In genomic region chr7:151745090-151745638, GRCh38 we compare ENCODE assay signal across 1 cellular context.
A peak's percentile ranks its signal among the peaks of the same experiment; 100 is the strongest.
TF ChIP-seq lines count a peak whose summit lies in the region.

No MANE protein-coding gene starts in this region.

TF ChIP-seq in HepG2, 621 proteins besides CTCF, POLR2A, EP300 and RAD21 (continued from another document and continues in another):
- TF ChIP-seq, protein P1, sequence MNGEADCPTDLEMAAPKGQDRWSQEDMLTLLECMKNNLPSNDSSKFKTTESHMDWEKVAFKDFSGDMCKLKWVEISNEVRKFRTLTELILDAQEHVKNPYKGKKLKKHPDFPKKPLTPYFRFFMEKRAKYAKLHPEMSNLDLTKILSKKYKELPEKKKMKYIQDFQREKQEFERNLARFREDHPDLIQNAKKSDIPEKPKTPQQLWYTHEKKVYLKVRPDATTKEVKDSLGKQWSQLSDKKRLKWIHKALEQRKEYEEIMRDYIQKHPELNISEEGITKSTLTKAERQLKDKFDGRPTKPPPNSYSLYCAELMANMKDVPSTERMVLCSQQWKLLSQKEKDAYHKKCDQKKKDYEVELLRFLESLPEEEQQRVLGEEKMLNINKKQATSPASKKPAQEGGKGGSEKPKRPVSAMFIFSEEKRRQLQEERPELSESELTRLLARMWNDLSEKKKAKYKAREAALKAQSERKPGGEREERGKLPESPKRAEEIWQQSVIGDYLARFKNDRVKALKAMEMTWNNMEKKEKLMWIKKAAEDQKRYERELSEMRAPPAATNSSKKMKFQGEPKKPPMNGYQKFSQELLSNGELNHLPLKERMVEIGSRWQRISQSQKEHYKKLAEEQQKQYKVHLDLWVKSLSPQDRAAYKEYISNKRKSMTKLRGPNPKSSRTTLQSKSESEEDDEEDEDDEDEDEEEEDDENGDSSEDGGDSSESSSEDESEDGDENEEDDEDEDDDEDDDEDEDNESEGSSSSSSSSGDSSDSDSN (CRISPR knock-in tag; IDR thresholded peaks at IDR 0.05), result peak; percentile 74
- TF ChIP-seq DBP (CRISPR knock-in tag; IDR thresholded peaks at IDR 0.05; ENCODE audit: not compliant biosample characterization), result no peak
- 0 out of 2 replicates have a peak, but pooled peaks have one; percentile 78 for TF ChIP-seq ZNF468 (CRISPR knock-in tag; IDR thresholded peaks at IDR 0.05)
- 0 out of 2 replicates have a peak, but pooled peaks have one; percentile 29 for TF ChIP-seq GFI1 (CRISPR knock-in tag; IDR thresholded peaks at IDR 0.05; ENCODE audit: borderline replicate concordance)
- TF ChIP-seq ZKSCAN1 (IDR thresholded peaks at IDR 0.05; ENCODE audit: low read length), result no peak
- TF ChIP-seq FLYWCH1 (CRISPR knock-in tag; IDR thresholded peaks at IDR 0.05), result no peak
- TF ChIP-seq ZNF225 (CRISPR knock-in tag; IDR thresholded peaks at IDR 0.05), result peak; percentile 67; the same call in 1 of the 2 replicates
- TF ChIP-seq ZNF598 (CRISPR knock-in tag; IDR thresholded peaks at IDR 0.05; ENCODE audit: borderline replicate concordance), result no peak
- TF ChIP-seq ZNF556 (CRISPR knock-in tag; IDR thresholded peaks at IDR 0.05; ENCODE audit: borderline replicate concordance), result peak; percentile 82; the same call in 1 of the 2 replicates
- no peak for TF ChIP-seq PAF1 (CRISPR knock-in tag; IDR thresholded peaks at IDR 0.05)
- TF ChIP-seq ZSCAN21 (CRISPR knock-in tag; IDR thresholded peaks at IDR 0.05; ENCODE audit: borderline replicate concordance), result peak; percentile 86
- TF ChIP-seq RXRB (CRISPR knock-in tag; IDR thresholded peaks at IDR 0.05; ENCODE audit: borderline replicate concordance), result peak; percentile 91
- TF ChIP-seq ZNF3 (CRISPR knock-in tag; IDR thresholded peaks at IDR 0.05), result peak; percentile 82; the same call in 1 of the 2 replicates
- TF ChIP-seq AGO2 (optimal IDR thresholded peaks at IDR 0.05; ENCODE audit: low read depth, low read length), result no peak
- 0 out of 2 replicates have a peak, but pooled peaks have one; percentile 56 for TF ChIP-seq ZFP41 (CRISPR knock-in tag; IDR thresholded peaks at IDR 0.05; ENCODE audit: borderline replicate concordance)
- TF ChIP-seq, protein P2, sequence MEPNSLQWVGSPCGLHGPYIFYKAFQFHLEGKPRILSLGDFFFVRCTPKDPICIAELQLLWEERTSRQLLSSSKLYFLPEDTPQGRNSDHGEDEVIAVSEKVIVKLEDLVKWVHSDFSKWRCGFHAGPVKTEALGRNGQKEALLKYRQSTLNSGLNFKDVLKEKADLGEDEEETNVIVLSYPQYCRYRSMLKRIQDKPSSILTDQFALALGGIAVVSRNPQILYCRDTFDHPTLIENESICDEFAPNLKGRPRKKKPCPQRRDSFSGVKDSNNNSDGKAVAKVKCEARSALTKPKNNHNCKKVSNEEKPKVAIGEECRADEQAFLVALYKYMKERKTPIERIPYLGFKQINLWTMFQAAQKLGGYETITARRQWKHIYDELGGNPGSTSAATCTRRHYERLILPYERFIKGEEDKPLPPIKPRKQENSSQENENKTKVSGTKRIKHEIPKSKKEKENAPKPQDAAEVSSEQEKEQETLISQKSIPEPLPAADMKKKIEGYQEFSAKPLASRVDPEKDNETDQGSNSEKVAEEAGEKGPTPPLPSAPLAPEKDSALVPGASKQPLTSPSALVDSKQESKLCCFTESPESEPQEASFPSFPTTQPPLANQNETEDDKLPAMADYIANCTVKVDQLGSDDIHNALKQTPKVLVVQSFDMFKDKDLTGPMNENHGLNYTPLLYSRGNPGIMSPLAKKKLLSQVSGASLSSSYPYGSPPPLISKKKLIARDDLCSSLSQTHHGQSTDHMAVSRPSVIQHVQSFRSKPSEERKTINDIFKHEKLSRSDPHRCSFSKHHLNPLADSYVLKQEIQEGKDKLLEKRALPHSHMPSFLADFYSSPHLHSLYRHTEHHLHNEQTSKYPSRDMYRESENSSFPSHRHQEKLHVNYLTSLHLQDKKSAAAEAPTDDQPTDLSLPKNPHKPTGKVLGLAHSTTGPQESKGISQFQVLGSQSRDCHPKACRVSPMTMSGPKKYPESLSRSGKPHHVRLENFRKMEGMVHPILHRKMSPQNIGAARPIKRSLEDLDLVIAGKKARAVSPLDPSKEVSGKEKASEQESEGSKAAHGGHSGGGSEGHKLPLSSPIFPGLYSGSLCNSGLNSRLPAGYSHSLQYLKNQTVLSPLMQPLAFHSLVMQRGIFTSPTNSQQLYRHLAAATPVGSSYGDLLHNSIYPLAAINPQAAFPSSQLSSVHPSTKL (CRISPR knock-in tag; IDR thresholded peaks at IDR 0.05), result peak; percentile 100
- no peak for TF ChIP-seq ZNF773 (CRISPR knock-in tag; IDR thresholded peaks at IDR 0.05; ENCODE audit: borderline replicate concordance)
- TF ChIP-seq ISX (CRISPR knock-in tag; conservative IDR thresholded peaks at IDR 0.05), result no peak
- TF ChIP-seq SMARCC2 (IDR thresholded peaks at IDR 0.05), result no peak
- TF ChIP-seq, protein P3, sequence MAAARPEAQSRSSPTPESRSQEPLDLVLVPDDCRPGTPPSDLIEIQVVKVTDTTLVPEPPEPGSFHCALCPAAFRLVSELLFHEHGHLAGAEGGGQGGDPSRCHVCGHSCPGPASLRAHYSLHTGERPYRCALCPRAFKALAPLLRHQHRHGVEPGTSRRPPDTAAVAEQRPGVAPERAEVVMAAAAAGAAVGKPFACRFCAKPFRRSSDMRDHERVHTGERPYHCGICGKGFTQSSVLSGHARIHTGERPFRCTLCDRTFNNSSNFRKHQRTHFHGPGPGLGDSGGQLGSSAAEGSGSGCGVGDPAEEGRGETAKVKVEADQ (CRISPR knock-in tag; IDR thresholded peaks at IDR 0.05; ENCODE audit: borderline replicate concordance), result 0 out of 2 replicates have a peak, but pooled peaks have one; percentile 86
- TF ChIP-seq, protein P4, sequence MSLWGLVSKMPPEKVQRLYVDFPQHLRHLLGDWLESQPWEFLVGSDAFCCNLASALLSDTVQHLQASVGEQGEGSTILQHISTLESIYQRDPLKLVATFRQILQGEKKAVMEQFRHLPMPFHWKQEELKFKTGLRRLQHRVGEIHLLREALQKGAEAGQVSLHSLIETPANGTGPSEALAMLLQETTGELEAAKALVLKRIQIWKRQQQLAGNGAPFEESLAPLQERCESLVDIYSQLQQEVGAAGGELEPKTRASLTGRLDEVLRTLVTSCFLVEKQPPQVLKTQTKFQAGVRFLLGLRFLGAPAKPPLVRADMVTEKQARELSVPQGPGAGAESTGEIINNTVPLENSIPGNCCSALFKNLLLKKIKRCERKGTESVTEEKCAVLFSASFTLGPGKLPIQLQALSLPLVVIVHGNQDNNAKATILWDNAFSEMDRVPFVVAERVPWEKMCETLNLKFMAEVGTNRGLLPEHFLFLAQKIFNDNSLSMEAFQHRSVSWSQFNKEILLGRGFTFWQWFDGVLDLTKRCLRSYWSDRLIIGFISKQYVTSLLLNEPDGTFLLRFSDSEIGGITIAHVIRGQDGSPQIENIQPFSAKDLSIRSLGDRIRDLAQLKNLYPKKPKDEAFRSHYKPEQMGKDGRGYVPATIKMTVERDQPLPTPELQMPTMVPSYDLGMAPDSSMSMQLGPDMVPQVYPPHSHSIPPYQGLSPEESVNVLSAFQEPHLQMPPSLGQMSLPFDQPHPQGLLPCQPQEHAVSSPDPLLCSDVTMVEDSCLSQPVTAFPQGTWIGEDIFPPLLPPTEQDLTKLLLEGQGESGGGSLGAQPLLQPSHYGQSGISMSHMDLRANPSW (CRISPR knock-in tag; IDR thresholded peaks at IDR 0.05; ENCODE audit: borderline replicate concordance), result peak; percentile 83; the same call in 1 of the 2 replicates
- TF ChIP-seq SKI (IDR thresholded peaks at IDR 0.05; ENCODE audit: partially characterized antibody), result peak; percentile 95
- peak; percentile 20 for TF ChIP-seq SMC3 (IDR thresholded peaks at IDR 0.05; ENCODE audit: low read length)
- TF ChIP-seq ZNF713 (CRISPR knock-in tag; IDR thresholded peaks at IDR 0.05), result no peak
- no peak for TF ChIP-seq EZH2 (conservative IDR thresholded peaks at IDR 0.05; ENCODE audit: low read depth, low read length)
- peak; percentile 76; the same call in 1 of the 2 replicates for TF ChIP-seq ZNF253 (CRISPR knock-in tag; IDR thresholded peaks at IDR 0.05; ENCODE audit: borderline replicate concordance)
- no peak for TF ChIP-seq PRDM15 (CRISPR knock-in tag; IDR thresholded peaks at IDR 0.05)
- TF ChIP-seq PCBP2 (optimal IDR thresholded peaks at IDR 0.05; ENCODE audit: low read depth, low read length, poor library complexity, severe bottlenecking), result no peak
- TF ChIP-seq MXD4 (CRISPR knock-in tag; IDR thresholded peaks at IDR 0.05), result peak; percentile 74; the same call in 1 of the 2 replicates
- no peak for TF ChIP-seq ZMYM2 (CRISPR knock-in tag; IDR thresholded peaks at IDR 0.05)
- no peak for TF ChIP-seq DNMT3B (CRISPR knock-in tag; conservative IDR thresholded peaks at IDR 0.05)
- peak; percentile 79; the same call in 1 of the 2 replicates for TF ChIP-seq MLXIP (CRISPR knock-in tag; IDR thresholded peaks at IDR 0.05; ENCODE audit: borderline replicate concordance)
- TF ChIP-seq, protein P5, sequence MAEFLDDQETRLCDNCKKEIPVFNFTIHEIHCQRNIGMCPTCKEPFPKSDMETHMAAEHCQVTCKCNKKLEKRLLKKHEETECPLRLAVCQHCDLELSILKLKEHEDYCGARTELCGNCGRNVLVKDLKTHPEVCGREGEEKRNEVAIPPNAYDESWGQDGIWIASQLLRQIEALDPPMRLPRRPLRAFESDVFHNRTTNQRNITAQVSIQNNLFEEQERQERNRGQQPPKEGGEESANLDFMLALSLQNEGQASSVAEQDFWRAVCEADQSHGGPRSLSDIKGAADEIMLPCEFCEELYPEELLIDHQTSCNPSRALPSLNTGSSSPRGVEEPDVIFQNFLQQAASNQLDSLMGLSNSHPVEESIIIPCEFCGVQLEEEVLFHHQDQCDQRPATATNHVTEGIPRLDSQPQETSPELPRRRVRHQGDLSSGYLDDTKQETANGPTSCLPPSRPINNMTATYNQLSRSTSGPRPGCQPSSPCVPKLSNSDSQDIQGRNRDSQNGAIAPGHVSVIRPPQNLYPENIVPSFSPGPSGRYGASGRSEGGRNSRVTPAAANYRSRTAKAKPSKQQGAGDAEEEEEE (CRISPR knock-in tag; IDR thresholded peaks at IDR 0.05; ENCODE audit: borderline replicate concordance), result no peak
- 0 out of 2 replicates have a peak, but pooled peaks have one; percentile 37 for TF ChIP-seq AKAP8 (CRISPR knock-in tag; IDR thresholded peaks at IDR 0.05)
- peak; percentile 71; the same call in 1 of the 2 replicates for TF ChIP-seq ETV6 (CRISPR knock-in tag; conservative IDR thresholded peaks at IDR 0.05)
- no peak; the same call in 1 of the 2 replicates for TF ChIP-seq ATF5 (CRISPR knock-in tag; IDR thresholded peaks at IDR 0.05; ENCODE audit: low read depth)
